Comparison of ENCODE assay signal across 2 cellular contexts in the genomic region with DNA sequence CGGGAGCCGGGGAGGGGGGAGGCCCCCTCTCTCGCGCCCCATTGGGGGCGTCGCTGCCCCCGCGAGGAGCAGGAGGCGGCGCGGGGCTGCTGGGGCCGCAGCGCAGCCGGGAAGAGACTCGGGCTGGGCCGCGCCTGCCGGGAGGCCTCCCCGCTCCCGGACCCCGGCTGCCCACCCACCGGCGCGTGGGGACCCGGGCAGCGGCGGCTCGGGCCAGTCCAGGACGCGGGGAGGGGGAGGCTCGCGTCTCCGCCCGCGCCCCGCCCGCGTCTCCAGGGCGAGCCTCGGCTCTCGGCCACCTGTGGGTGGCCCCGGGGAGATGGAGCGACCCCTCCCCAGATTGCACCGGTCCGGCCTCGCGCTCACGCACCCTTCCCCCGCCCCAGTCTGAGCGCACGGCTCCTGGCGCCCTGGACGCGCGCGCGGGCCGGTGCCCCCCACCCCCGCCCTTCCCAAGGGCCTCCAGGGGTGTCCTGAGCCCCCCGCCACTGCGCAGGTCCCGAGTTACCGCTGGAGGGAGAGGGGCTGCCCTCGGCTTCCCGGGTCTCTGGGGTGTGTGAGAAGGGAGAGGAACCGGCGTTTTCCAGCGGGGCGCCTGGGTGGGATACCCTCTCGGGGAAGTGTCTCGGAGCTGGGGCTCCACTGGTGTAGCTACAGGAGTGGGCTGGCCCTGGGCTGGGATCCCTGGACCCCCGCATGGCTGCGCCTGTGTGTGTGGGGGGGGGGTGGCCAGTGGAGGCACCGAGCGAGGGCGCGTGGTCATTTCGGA.
TF ChIP-seq lines count a peak whose summit lies in the region.

No MANE protein-coding gene starts in this region.

TF ChIP-seq in IMR-90, 13 proteins besides CTCF, POLR2A, EP300 and RAD21:
- no peak for TF ChIP-seq NFE2L2 (IDR thresholded peaks at IDR 0.05; ENCODE audit: low read depth, low read length)
- peak; percentile 69; the same call in 1 of the 2 replicates for TF ChIP-seq MAZ (IDR thresholded peaks at IDR 0.05; ENCODE audit: borderline replicate concordance, low read depth, low read length)
- no peak for TF ChIP-seq MAFK (IDR thresholded peaks at IDR 0.05; ENCODE audit: low read depth, low read length)
- no peak for TF ChIP-seq CEBPB (IDR thresholded peaks at IDR 0.05; ENCODE audit: low read depth, low read length)

TF ChIP-seq in HepG2, 621 proteins besides CTCF, POLR2A, EP300 and RAD21:
- TF ChIP-seq ZBTB7A (CRISPR knock-in tag; IDR thresholded peaks at IDR 0.05) (0 out of 2 replicates have a peak, but pooled peaks have one; percentile 19), POLR2AphosphoS2 (IDR thresholded peaks at IDR 0.05; ENCODE audit: low read depth, low read length) (no peak), NCOA2 (CRISPR knock-in tag; IDR thresholded peaks at IDR 0.05) (no peak), ZSCAN21 (CRISPR knock-in tag; IDR thresholded peaks at IDR 0.05; ENCODE audit: borderline replicate concordance) (no peak), ZSCAN20 (CRISPR knock-in tag; IDR thresholded peaks at IDR 0.05; ENCODE audit: borderline replicate concordance) (no peak), ARHGAP35 (CRISPR knock-in tag; IDR thresholded peaks at IDR 0.05; ENCODE audit: borderline replicate concordance) (no peak), HNRNPL (IDR thresholded peaks at IDR 0.05; ENCODE audit: low read depth, low read length) (no peak)
- TF ChIP-seq, protein P1, sequence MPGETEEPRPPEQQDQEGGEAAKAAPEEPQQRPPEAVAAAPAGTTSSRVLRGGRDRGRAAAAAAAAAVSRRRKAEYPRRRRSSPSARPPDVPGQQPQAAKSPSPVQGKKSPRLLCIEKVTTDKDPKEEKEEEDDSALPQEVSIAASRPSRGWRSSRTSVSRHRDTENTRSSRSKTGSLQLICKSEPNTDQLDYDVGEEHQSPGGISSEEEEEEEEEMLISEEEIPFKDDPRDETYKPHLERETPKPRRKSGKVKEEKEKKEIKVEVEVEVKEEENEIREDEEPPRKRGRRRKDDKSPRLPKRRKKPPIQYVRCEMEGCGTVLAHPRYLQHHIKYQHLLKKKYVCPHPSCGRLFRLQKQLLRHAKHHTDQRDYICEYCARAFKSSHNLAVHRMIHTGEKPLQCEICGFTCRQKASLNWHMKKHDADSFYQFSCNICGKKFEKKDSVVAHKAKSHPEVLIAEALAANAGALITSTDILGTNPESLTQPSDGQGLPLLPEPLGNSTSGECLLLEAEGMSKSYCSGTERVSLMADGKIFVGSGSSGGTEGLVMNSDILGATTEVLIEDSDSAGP (CRISPR knock-in tag; IDR thresholded peaks at IDR 0.05; ENCODE audit: borderline replicate concordance), result 0 out of 2 replicates have a peak, but pooled peaks have one; percentile 12
- TF ChIP-seq, protein P2, sequence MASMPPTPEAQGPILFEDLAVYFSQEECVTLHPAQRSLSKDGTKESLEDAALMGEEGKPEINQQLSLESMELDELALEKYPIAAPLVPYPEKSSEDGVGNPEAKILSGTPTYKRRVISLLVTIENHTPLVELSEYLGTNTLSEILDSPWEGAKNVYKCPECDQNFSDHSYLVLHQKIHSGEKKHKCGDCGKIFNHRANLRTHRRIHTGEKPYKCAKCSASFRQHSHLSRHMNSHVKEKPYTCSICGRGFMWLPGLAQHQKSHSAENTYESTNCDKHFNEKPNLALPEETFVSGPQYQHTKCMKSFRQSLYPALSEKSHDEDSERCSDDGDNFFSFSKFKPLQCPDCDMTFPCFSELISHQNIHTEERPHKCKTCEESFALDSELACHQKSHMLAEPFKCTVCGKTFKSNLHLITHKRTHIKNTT (CRISPR knock-in tag; IDR thresholded peaks at IDR 0.05), result no peak
- TF ChIP-seq, protein P3, sequence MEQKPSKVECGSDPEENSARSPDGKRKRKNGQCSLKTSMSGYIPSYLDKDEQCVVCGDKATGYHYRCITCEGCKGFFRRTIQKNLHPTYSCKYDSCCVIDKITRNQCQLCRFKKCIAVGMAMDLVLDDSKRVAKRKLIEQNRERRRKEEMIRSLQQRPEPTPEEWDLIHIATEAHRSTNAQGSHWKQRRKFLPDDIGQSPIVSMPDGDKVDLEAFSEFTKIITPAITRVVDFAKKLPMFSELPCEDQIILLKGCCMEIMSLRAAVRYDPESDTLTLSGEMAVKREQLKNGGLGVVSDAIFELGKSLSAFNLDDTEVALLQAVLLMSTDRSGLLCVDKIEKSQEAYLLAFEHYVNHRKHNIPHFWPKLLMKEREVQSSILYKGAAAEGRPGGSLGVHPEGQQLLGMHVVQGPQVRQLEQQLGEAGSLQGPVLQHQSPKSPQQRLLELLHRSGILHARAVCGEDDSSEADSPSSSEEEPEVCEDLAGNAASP (CRISPR knock-in tag; IDR thresholded peaks at IDR 0.05; ENCODE audit: borderline replicate concordance), result no peak
- TF ChIP-seq, protein P4, sequence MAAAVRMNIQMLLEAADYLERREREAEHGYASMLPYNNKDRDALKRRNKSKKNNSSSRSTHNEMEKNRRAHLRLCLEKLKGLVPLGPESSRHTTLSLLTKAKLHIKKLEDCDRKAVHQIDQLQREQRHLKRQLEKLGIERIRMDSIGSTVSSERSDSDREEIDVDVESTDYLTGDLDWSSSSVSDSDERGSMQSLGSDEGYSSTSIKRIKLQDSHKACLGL (CRISPR knock-in tag; IDR thresholded peaks at IDR 0.05), result no peak
